ENCODE assay signal across 23 cellular contexts in the genomic region with DNA sequence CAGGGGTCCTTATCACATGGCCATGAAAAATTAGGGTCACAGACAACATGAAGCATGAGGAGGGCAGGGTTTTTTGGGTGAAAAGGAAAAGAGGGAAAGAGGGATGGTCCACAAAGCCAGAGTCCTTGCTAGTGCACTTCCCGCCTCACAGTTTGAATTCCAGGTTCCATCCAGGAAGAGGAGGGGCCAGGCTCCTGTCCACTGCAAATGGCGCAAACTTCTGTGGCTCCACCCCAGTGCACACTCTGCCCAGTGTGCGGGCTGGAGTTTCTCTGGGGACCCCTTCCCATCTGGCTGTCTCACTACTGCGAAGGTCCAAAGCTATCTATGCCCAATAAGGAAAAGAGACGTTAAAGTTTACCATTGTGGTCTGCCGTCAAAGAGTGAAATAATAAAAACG. TPM values are rescaled to one million over a fixed set of nuclear protein-coding genes. Genes with fewer than 3 reads are reported as not detected.
DNase-seq lines count a peak whose midpoint lies in the region; ATAC-seq and TF ChIP-seq lines count a peak whose summit lies in the region.
"Had no signal": no experiment of that assay in that cellular context is flagged by ENCODE, and none has a peak within 500 bp of the region (broad histone marks: within the 10 kb centered on the region; RNA-seq: fewer than 3 reads in every experiment).

No MANE protein-coding gene starts in this region.

- WGBS in heart right ventricle, 2 donors, result 79 to 82% methylated on average over 7 of the region's 7 CpGs
- WGBS in trophoblast cell (ENCODE audit: extremely low coverage, insufficient coverage, insufficient read length), result no CpG with 5 or more reads among the region's 7 CpGs

- peak; percentile 19 for TF ChIP-seq POLR2A in GM18951 (IDR thresholded peaks at IDR 0.05; ENCODE audit: extremely low read depth, insufficient read depth, insufficient read length)

- POLR2A ChIA-PET in activated CD4-positive, alpha-beta memory T cell treated with anti-CD3 and anti-CD28 coated beads, Interleukin-2, amount 10 ng/mL, durations not matched to agents 7 days and 5 days (lab: Charles Lee), result interaction anchor here (1.0 to 2.3 kb wide), 4 partner anchors 10 to 50 kb away, joined by 3 to 8 read pairs (median 4); partner anchors contain the start of gene IFI16

- no peaks in the 10 kb centered on the region for H3K79me2 ChIP-seq in trophoblast cell (ENCODE audit: control insufficient read depth, insufficient read depth, low read length, poor library complexity)

- H3K27me3 Mint-ChIP-seq in activated CD4-positive, alpha-beta memory T cell treated with anti-CD3 and anti-CD28 coated beads, Interleukin-2, amount 10 ng/mL, durations not matched to agents 7 days and 5 days, result no peaks in the 10 kb centered on the region

- H3K36me3 ChIP-seq in heart right ventricle (peaks cover 0 to 45% (median 0%) of the 10 kb centered on the region in 9 donors), trophoblast cell (ENCODE audit: control insufficient read depth in 1 of 2, insufficient read depth in 2 of 2, low read length in 2 of 2) (no peaks in the 10 kb centered on the region)

- in situ Hi-C loops in GM18951 (cut with MboI; ENCODE audit: low sequenced_read_pairs, unreplicated experiment), result loop anchor here (25.0 kb wide), 1 partner anchor 771 kb away; the partner anchor contains the start of gene CD1C

- H4K8ac ChIP-seq in trophoblast cell (ENCODE audit: low read depth, low read length), result peak overlapping the region; percentile 10

- H3K4ac ChIP-seq in trophoblast cell (ENCODE audit: low read depth, low read length), result no peak overlapping the region

- H3K9me3 Mint-ChIP-seq in activated CD4-positive, alpha-beta memory T cell treated with anti-CD3 and anti-CD28 coated beads, Interleukin-2, amount 10 ng/mL, durations not matched to agents 7 days and 5 days, result no peaks in the 10 kb centered on the region
- H3K9me3 Mint-ChIP-seq: CD8-positive, alpha-beta T cell; H9; HFFc6 had no signal

- peaks cover 82% of the 10 kb centered on the region for H3K36me3 Mint-ChIP-seq in activated CD4-positive, alpha-beta memory T cell treated with anti-CD3 and anti-CD28 coated beads, Interleukin-2, amount 10 ng/mL, durations not matched to agents 7 days and 5 days (ENCODE audit: low read depth)

- no peak overlapping the region for H3K23ac ChIP-seq in trophoblast cell (ENCODE audit: low read length)

- intact Hi-C loops in Right ventricle myocardium superior (cut with DNase I), result no loop called here
- intact Hi-C loops in heart right ventricle (cut with DNase I), result loop anchor here in 1 of 10 donors (10.0 kb wide), 1 partner anchor 726 kb away; the partner anchor contains the start of gene DUSP23

- DNase-seq in Right ventricle myocardium superior (peak; percentile 35), heart right ventricle (no peak), trophoblast cell (no peak)
- no peak for DNase-seq in activated CD4-positive, alpha-beta memory T cell treated with anti-CD3 and anti-CD28 coated beads, Interleukin-2, amount 10 ng/mL, durations not matched to agents 7 days and 5 days
- DNase-seq in stimulated activated CD4-positive, alpha-beta T cell treated with anti-CD3 and anti-CD28 coated beads, Interleukin-4, amount 100 ng/mL, for 1 hour, result no peak
- DNase-seq in stimulated activated CD4-positive, alpha-beta T cell treated with anti-CD3 and anti-CD28 coated beads, Interleukin-2, amount 100 ng/mL, for 48 hours, result no peak
- DNase-seq: CD8-positive, alpha-beta T cell; DND-41; GM23248; H9; HFFc6; MV-4-11; NCI-H1105 treated with DMSO at 0.1 percent for 48 hours; NCI-H2029 treated with DMSO at 0.1 percent for 48 hours; NCI-H226; NCI-H510A treated with DMSO at 0.1 percent for 48 hours; NCI-H748 treated with DMSO at 0.1 percent for 48 hours; NK-92 treated with Interleukin-12 subunit alpha and Interleukin-12 subunit beta, amount 100 ng/mL, for 24 hours had no signal

- H3K27ac Mint-ChIP-seq in activated CD4-positive, alpha-beta memory T cell treated with anti-CD3 and anti-CD28 coated beads, Interleukin-2, amount 10 ng/mL, durations not matched to agents 7 days and 5 days, result peak overlapping the region; percentile 13
- H3K27ac Mint-ChIP-seq: CD8-positive, alpha-beta T cell; H9; HFFc6 had no signal

- H3K4me3 Mint-ChIP-seq in activated CD4-positive, alpha-beta memory T cell treated with anti-CD3 and anti-CD28 coated beads, Interleukin-2, amount 10 ng/mL, durations not matched to agents 7 days and 5 days, result no peak overlapping the region
- H3K4me3 Mint-ChIP-seq: CD8-positive, alpha-beta T cell; H9; HFFc6 had no signal

- no peak overlapping the region for H3K18ac ChIP-seq in trophoblast cell (ENCODE audit: low read length)

- no peak overlapping the region for H4K12ac ChIP-seq in trophoblast cell (ENCODE audit: low read depth, low read length)

- H3K4me2 ChIP-seq in trophoblast cell (ENCODE audit: low read length), result no peak overlapping the region
- H3K4me2 ChIP-seq: BLaER1 had no signal

- no peak overlapping the region for H2BK120ac ChIP-seq in trophoblast cell (ENCODE audit: insufficient read depth, low read length, poor library complexity)

- H3K27me3 ChIP-seq in heart right ventricle (no peaks in the 10 kb centered on the region), trophoblast cell (ENCODE audit: insufficient read depth, low read length) (no peaks in the 10 kb centered on the region)
- H3K27me3 ChIP-seq: BLaER1, SJSA1 had no signal

- no peaks in the 10 kb centered on the region for H3K79me1 ChIP-seq in trophoblast cell (ENCODE audit: low read length)

- no peak for ATAC-seq in Right ventricle myocardium superior (ENCODE audit: poor library complexity)
- no peak for ATAC-seq in heart right ventricle
- ATAC-seq: CD8-positive, alpha-beta T cell; Panc1 had no signal

- H4K91ac ChIP-seq in trophoblast cell (ENCODE audit: low read depth, low read length), result no peak overlapping the region

- H2AK5ac ChIP-seq in trophoblast cell (ENCODE audit: low read length), result no peak overlapping the region

- TF ChIP-seq CTCF in heart right ventricle (IDR thresholded peaks at IDR 0.05), result no peak

- no peak overlapping the region for H3K14ac ChIP-seq in trophoblast cell (ENCODE audit: low read length)

- H2BK5ac ChIP-seq in trophoblast cell (ENCODE audit: low read depth, low read length, poor library complexity), result no peak overlapping the region

- no peak overlapping the region for H2AFZ ChIP-seq in trophoblast cell (ENCODE audit: insufficient read depth, low read length, poor library complexity)
- H2AFZ ChIP-seq: GM23248 had no signal

- H3K27ac ChIP-seq in heart right ventricle (no peak overlapping the region), trophoblast cell (ENCODE audit: low read depth, low read length) (no peak overlapping the region)
- H3K27ac ChIP-seq: BLaER1, GM23248, SJSA1 had no signal

- H3K9me3 ChIP-seq in heart right ventricle (no peaks in the 10 kb centered on the region), trophoblast cell (ENCODE audit: insufficient read depth, low read depth, low read length) (peaks cover 3% of the 10 kb centered on the region)
- H3K9me3 ChIP-seq: BLaER1, SJSA1 had no signal

- H3K4me1 Mint-ChIP-seq in activated CD4-positive, alpha-beta memory T cell treated with anti-CD3 and anti-CD28 coated beads, Interleukin-2, amount 10 ng/mL, durations not matched to agents 7 days and 5 days, result peaks cover 26% of the 10 kb centered on the region

- H3K4me1 ChIP-seq in heart right ventricle (peaks cover 0 to 27% (median 11%) of the 10 kb centered on the region in 9 donors), trophoblast cell (ENCODE audit: control insufficient read depth in 1 of 2, insufficient read depth in 2 of 2, low read length in 2 of 2) (no peaks in the 10 kb centered on the region)
- H3K4me1 ChIP-seq: SJSA1 had no signal

- H3K4me3 ChIP-seq in heart right ventricle (no peak overlapping the region), trophoblast cell (ENCODE audit: low read depth, low read length) (no peak overlapping the region)
- H3K4me3 ChIP-seq: BLaER1, GM23248, SJSA1 had no signal

- CTCF ChIA-PET in activated CD4-positive, alpha-beta memory T cell treated with anti-CD3 and anti-CD28 coated beads, Interleukin-2, amount 10 ng/mL, durations not matched to agents 7 days and 5 days (lab: Charles Lee), result no interaction called here

- no peak overlapping the region for H3K9ac ChIP-seq in trophoblast cell (ENCODE audit: low read length)
- H3K9ac ChIP-seq: BLaER1, GM23248 had no signal

- H2BK12ac ChIP-seq in trophoblast cell (ENCODE audit: low read length), result no peak overlapping the region

RNA-seq across cellular contexts. Expression of gene AIM2, which starts 17.8 kb away (rescaled TPM):
- total RNA-seq in Right ventricle myocardium superior (0.56 TPM), heart right ventricle (1 to 10 TPM in 1 of 10 donors, under 1 TPM in 3, not detected in 6; 0.42 to 1.8 (median 0.58) TPM)
- polyA plus RNA-seq in heart right ventricle, result under 1 TPM; 0.03 to 0.66 TPM
- 10 to 100 TPM; 28.1 to 28.2 TPM for total RNA-seq in activated CD4-positive, alpha-beta memory T cell treated with anti-CD3 and anti-CD28 coated beads, Interleukin-2, amount 10 ng/mL, durations not matched to agents 7 days and 5 days
- polyA plus RNA-seq in trophoblast cell (2013), result 0.44 and 0.62 TPM in 2 replicates
- total RNA-seq: G401, SJSA1 had no signal

RNA-seq across cellular contexts. Expression of gene IFI16, which starts 49.0 kb away (rescaled TPM):
- total RNA-seq in Right ventricle myocardium superior, result 21.1 TPM
- 10 to 100 TPM; 16.1 to 73.8 (median 21.4) TPM for total RNA-seq in heart right ventricle
- 10 to 100 TPM; 33.8 to 54.4 TPM for polyA plus RNA-seq in heart right ventricle
- total RNA-seq in activated CD4-positive, alpha-beta memory T cell treated with anti-CD3 and anti-CD28 coated beads, Interleukin-2, amount 10 ng/mL, durations not matched to agents 7 days and 5 days, result 100 to 1,000 TPM; 394 to 395 TPM
- polyA plus RNA-seq in trophoblast cell (2013), result 4.9 and 5.5 TPM in 2 replicates
- total RNA-seq: G401 had no signal

Comparison
In these comparisons a context has a peak if more than half of its experiments do, and no peak if none do; other contexts are left out.
1. RNA of gene AIM2, which starts 17.8 kb away (total RNA-seq): 28.1 to 28.2 TPM in activated CD4-positive, alpha-beta memory T cell treated with anti-CD3 and anti-CD28 coated beads, Interleukin-2, amount 10 ng/mL, durations not matched to agents 7 days and 5 days; 0.56 TPM in Right ventricle myocardium superior (single experiment) and 0.42 to 1.8 TPM in heart right ventricle; every median in the first group is over 10 times any median in the second.
2. RNA of gene IFI16, which starts 49.0 kb away (total RNA-seq): 394 to 395 TPM in activated CD4-positive, alpha-beta memory T cell treated with anti-CD3 and anti-CD28 coated beads, Interleukin-2, amount 10 ng/mL, durations not matched to agents 7 days and 5 days; 16.1 to 73.8 TPM in heart right ventricle and 21.1 TPM in Right ventricle myocardium superior (single experiment); every median in the first group is over 4 times any median in the second.